Comparison of ENCODE assay signal across 8 cellular contexts in genomic region chr5:172455511-172456061, GRCh38. TPM values are rescaled to one million over a fixed set of nuclear protein-coding genes. Genes with fewer than 3 reads are reported as not detected.
DNase-seq lines count a peak whose midpoint lies in the region; ATAC-seq and TF ChIP-seq lines count a peak whose summit lies in the region.

No MANE protein-coding gene starts in this region.

- H3K4me1 ChIP-seq in BE2C = peaks cover 3% of the 10 kb centered on the region; the same call in 1 of the 2 replicates

- ATAC-seq in effector memory CD8-positive, alpha-beta T cell (replicated peaks) = no peak
- no peak for ATAC-seq in naive B cell (ENCODE audit: low read depth in 2 of 2)

- no peaks in the 10 kb centered on the region for H3K9me3 ChIP-seq in BE2C

- H3K27ac Mint-ChIP-seq in effector memory CD8-positive, alpha-beta T cell = no peak overlapping the region
- H3K27ac Mint-ChIP-seq in naive B cell = no peak overlapping the region
- H3K27ac Mint-ChIP-seq in activated CD4-positive, alpha-beta T cell treated with anti-CD3 and anti-CD28 coated beads, Interleukin-2, amount 10 ng/mL, durations not matched to agents 24 days and 14 days = no peak overlapping the region

- peaks cover 53 to 65% of the 10 kb centered on the region in 2 donors for H3K27me3 Mint-ChIP-seq in effector memory CD8-positive, alpha-beta T cell
- H3K27me3 Mint-ChIP-seq in naive B cell = peaks cover 50 to 63% (median 55%) of the 10 kb centered on the region in 3 donors
- peaks cover 56% of the 10 kb centered on the region for H3K27me3 Mint-ChIP-seq in activated CD4-positive, alpha-beta T cell treated with anti-CD3 and anti-CD28 coated beads, Interleukin-2, amount 10 ng/mL, durations not matched to agents 24 days and 14 days

- H3K4me3 ChIP-seq in BE2C (ENCODE audit: low read depth, low read length) = peak overlapping the region; percentile 66; the same call in 1 of the 2 replicates

- H3K36me3 ChIP-seq in BE2C = no peaks in the 10 kb centered on the region

- peaks cover 11 to 12% of the 10 kb centered on the region in 2 donors for H3K4me1 Mint-ChIP-seq in effector memory CD8-positive, alpha-beta T cell (ENCODE audit: low read depth in 2 of 2)
- peaks cover 11 to 23% (median 21%) of the 10 kb centered on the region in 3 donors for H3K4me1 Mint-ChIP-seq in naive B cell
- H3K4me1 Mint-ChIP-seq in activated CD4-positive, alpha-beta T cell treated with anti-CD3 and anti-CD28 coated beads, Interleukin-2, amount 10 ng/mL, durations not matched to agents 24 days and 14 days = peaks cover 4% of the 10 kb centered on the region

- TF ChIP-seq CTCF in BE2C (IDR thresholded peaks at IDR 0.05; ENCODE audit: low read depth, low read length) = no peak

- H3K4me3 Mint-ChIP-seq in effector memory CD8-positive, alpha-beta T cell = peak overlapping the region; percentile 86
- peak overlapping the region; percentile 12 to 92 (median 82) for H3K4me3 Mint-ChIP-seq in naive B cell
- H3K4me3 Mint-ChIP-seq in activated CD4-positive, alpha-beta T cell treated with anti-CD3 and anti-CD28 coated beads, Interleukin-2, amount 10 ng/mL, durations not matched to agents 24 days and 14 days = no peak overlapping the region

- DNase-seq in BE2C (no peak), NCI-H1694 (lab: John Stamatoyannopoulos, UW) (peak; percentile 77), naive B cell (no peak), GM19240 (ENCODE audit: insufficient read length, low spot score) (no peak), D341Med (ENCODE audit: low spot score) (no peak), DMS114 treated with DMSO at 0.1 percent for 48 hours (lab: John Stamatoyannopoulos, UW; ENCODE audit: unreplicated experiment) (no peak)
- DNase-seq in effector memory CD8-positive, alpha-beta T cell = no peak
- DNase-seq in activated CD4-positive, alpha-beta T cell treated with anti-CD3 and anti-CD28 coated beads, Interleukin-2, amount 10 ng/mL, durations not matched to agents 24 days and 14 days = no peak

- no peaks in the 10 kb centered on the region for H3K9me3 Mint-ChIP-seq in effector memory CD8-positive, alpha-beta T cell
- no peaks in the 10 kb centered on the region for H3K9me3 Mint-ChIP-seq in naive B cell
- no peaks in the 10 kb centered on the region for H3K9me3 Mint-ChIP-seq in activated CD4-positive, alpha-beta T cell treated with anti-CD3 and anti-CD28 coated beads, Interleukin-2, amount 10 ng/mL, durations not matched to agents 24 days and 14 days

- no peaks in the 10 kb centered on the region; the same call in 1 of the 2 replicates for H3K27me3 ChIP-seq in BE2C

- peaks cover 3% of the 10 kb centered on the region for H3K36me3 Mint-ChIP-seq in effector memory CD8-positive, alpha-beta T cell (ENCODE audit: insufficient read depth)
- H3K36me3 Mint-ChIP-seq in naive B cell = peaks cover 0 to 7% of the 10 kb centered on the region in 2 donors
- H3K36me3 Mint-ChIP-seq in activated CD4-positive, alpha-beta T cell treated with anti-CD3 and anti-CD28 coated beads, Interleukin-2, amount 10 ng/mL, durations not matched to agents 24 days and 14 days (ENCODE audit: low read depth) = no peaks in the 10 kb centered on the region

- intact Hi-C loops in activated CD4-positive, alpha-beta T cell treated with anti-CD3 and anti-CD28 coated beads, Interleukin-2, amount 10 ng/mL, durations not matched to agents 24 days and 14 days (cut with micrococcal nuclease) = loop anchor here (2.0 kb wide), 1 partner anchor 241 kb away; no protein-coding TSS in a partner anchor

RNA-seq across cellular contexts. Expression of gene SH3PXD2B, which starts 1.3 kb away (rescaled TPM):
- 6.0 TPM for polyA plus RNA-seq in BE2C (2012; ENCODE audit: insufficient read depth, insufficient read length, low read depth)
- not detected for polyA plus RNA-seq in naive B cell (ENCODE audit: low read depth in 6 of 6)
- 0.16 and 0.19 TPM in 2 replicates for total RNA-seq in activated CD4-positive, alpha-beta T cell treated with anti-CD3 and anti-CD28 coated beads, Interleukin-2, amount 10 ng/mL, durations not matched to agents 24 days and 14 days
